8 cellular contexts compared by ENCODE assay signal in the genomic region with DNA sequence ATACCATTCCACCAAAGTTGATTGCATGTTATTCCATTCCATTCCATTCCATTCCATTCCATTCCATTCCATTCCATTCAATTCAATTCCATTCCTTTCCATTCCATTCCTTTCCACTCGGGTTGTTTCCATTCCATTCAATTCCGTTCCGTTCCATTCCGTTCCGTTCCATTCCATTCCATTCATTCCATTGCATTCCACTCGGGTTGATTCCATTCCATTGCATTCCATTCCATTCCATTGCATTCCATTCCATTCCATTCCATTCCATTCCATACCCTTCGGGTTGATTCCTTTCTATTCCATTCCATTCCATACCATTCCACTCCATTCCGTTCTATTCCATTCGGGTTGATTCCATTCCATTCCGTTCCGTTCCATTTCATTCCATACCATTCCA.
A peak's percentile ranks its signal among the peaks of the same experiment; 100 is the strongest.
DNase-seq lines count a peak whose midpoint lies in the region; ATAC-seq lines count a peak whose summit lies in the region.
"Not testable (repeated sequence)": the region's sequence is repeated elsewhere in the genome, so short reads cannot be mapped to it uniquely, and the experiment has no call there.

No MANE protein-coding gene starts in this region.

- not testable (repeated sequence) for H3K36me3 ChIP-seq in CD4-positive, CD25-positive, alpha-beta regulatory T cell (ENCODE audit: control insufficient read depth, insufficient read depth, low read length)

- H3K27me3 Mint-ChIP-seq in CD4-positive, CD25-positive, alpha-beta regulatory T cell; effector memory CD8-positive, alpha-beta T cell: not testable (repeated sequence)

- H3K9me3 Mint-ChIP-seq in CD4-positive, CD25-positive, alpha-beta regulatory T cell = peaks cover 8 to 97% (median 67%) of the 10 kb centered on the region in 7 donors
- peaks cover 48 to 56% of the 10 kb centered on the region in 2 donors for H3K9me3 Mint-ChIP-seq in effector memory CD8-positive, alpha-beta T cell

- H3K9me3 ChIP-seq in CD4-positive, CD25-positive, alpha-beta regulatory T cell (ENCODE audit: control insufficient read depth in 2 of 2, low read length in 2 of 2) = peaks cover 60 to 75% of the 10 kb centered on the region in 2 experiments

- H3K4me1 Mint-ChIP-seq in CD4-positive, CD25-positive, alpha-beta regulatory T cell = peaks cover 0 to 40% (median 6%) of the 10 kb centered on the region in 4 donors
- H3K4me1 Mint-ChIP-seq in effector memory CD8-positive, alpha-beta T cell (ENCODE audit: low read depth in 2 of 2) = not testable (repeated sequence)

- peaks cover 42% of the 10 kb centered on the region for H3K36me3 Mint-ChIP-seq in CD4-positive, CD25-positive, alpha-beta regulatory T cell
- not testable (repeated sequence) for H3K36me3 Mint-ChIP-seq in effector memory CD8-positive, alpha-beta T cell (ENCODE audit: insufficient read depth)

- H3K27me3 ChIP-seq in CD4-positive, CD25-positive, alpha-beta regulatory T cell (ENCODE audit: control insufficient read depth, insufficient read depth, low read length) = not testable (repeated sequence)

- H3K4me3 Mint-ChIP-seq in CD4-positive, CD25-positive, alpha-beta regulatory T cell; effector memory CD8-positive, alpha-beta T cell: not testable (repeated sequence)

- H3K4me3 ChIP-seq in CD4-positive, CD25-positive, alpha-beta regulatory T cell (ENCODE audit: low read depth, low read length) = not testable (repeated sequence)

- intact Hi-C loops in left colon (cut with DNase I, micrococcal nuclease); sciatic nerve (cut with DNase I): not testable (repeated sequence)

- not testable (repeated sequence) for H3K27ac ChIP-seq in CD4-positive, CD25-positive, alpha-beta regulatory T cell (ENCODE audit: insufficient read depth, low read length, poor library complexity, severe bottlenecking)

- H3K27ac Mint-ChIP-seq in CD4-positive, CD25-positive, alpha-beta regulatory T cell; effector memory CD8-positive, alpha-beta T cell: not testable (repeated sequence)

- H3K4me1 ChIP-seq in CD4-positive, CD25-positive, alpha-beta regulatory T cell (ENCODE audit: control insufficient read depth, insufficient read depth, low read length, poor library complexity, severe bottlenecking) = not testable (repeated sequence)

- ATAC-seq in CD4-positive, CD25-positive, alpha-beta regulatory T cell (ENCODE audit: low read depth in 2 of 2) = peak; percentile 22 to 26
- ATAC-seq in GM19324 (IDR thresholded peaks at IDR 0.05; ENCODE audit: low FRiP score, unreplicated experiment) (peak; percentile 25), HG02588 (IDR thresholded peaks at IDR 0.05; ENCODE audit: unreplicated experiment) (peak; percentile 25), HG03045 (IDR thresholded peaks at IDR 0.05; ENCODE audit: unreplicated experiment) (peak; percentile 32), HG03571 (IDR thresholded peaks at IDR 0.05; ENCODE audit: unreplicated experiment) (peak; percentile 21), left colon (peak; percentile 39), sciatic nerve (peak; percentile 52)
- peak; percentile 21 for ATAC-seq in effector memory CD8-positive, alpha-beta T cell (replicated peaks)

- DNase-seq in CD4-positive, CD25-positive, alpha-beta regulatory T cell = peak in 1 of 3 donors; percentile 0
- not testable (repeated sequence) for DNase-seq in effector memory CD8-positive, alpha-beta T cell; left colon; sciatic nerve (ENCODE audit: low spot score)
